ENCODE assay signal across 8 cellular contexts in the genomic region with DNA sequence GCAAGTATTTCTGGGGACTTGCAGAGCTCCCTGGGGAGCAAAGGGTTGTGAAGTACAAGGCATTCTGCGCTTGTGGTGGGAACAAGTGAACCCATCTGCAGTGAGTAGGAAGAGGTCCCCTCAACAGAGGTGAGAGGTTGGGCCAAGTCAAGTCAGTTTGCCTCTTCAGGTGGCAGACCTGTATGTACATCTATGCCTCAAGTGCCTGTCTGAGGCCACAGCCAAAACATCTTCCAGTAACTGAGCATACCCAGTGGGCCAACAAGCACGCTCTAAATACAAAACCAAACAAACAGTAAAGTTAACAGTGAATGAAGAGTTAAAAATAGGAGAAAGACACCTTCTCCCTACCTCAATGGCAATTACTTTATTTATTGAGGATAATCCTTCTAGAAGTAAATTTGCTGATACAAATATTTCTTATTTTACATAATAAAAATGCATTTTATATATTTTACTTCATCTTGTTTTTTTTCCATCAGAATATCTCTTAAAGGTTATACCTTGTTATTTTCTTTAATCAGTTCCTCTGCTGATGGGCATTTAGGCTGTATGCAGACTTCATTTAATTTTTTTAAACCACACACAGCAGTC. TPM values are rescaled to one million over a fixed set of nuclear protein-coding genes. Genes with fewer than 3 reads are reported as not detected.
DNase-seq lines count a peak whose midpoint lies in the region; TF ChIP-seq lines count a peak whose summit lies in the region.

No MANE protein-coding gene starts in this region.

- H3K4me3 ChIP-seq in foreskin fibroblast (ENCODE audit: low read depth in 1 of 2, low read length in 2 of 2) (peak overlapping the region; percentile 7 to 80), testis (no peak overlapping the region), ovary (no peak overlapping the region)

- H3K36me3 ChIP-seq in KOPT-K1 (ENCODE audit: insufficient read depth, low read length) (no peaks in the 10 kb centered on the region), testis (ENCODE audit: low read depth, missing control alignments) (no peaks in the 10 kb centered on the region), ovary (no peaks in the 10 kb centered on the region)

- peak; percentile 60 for DNase-seq in activated CD8-positive, alpha-beta memory T cell treated with anti-CD3 and anti-CD28 coated beads, Interleukin-2, amount 50 U/mL, for 48 hours
- DNase-seq in activated CD8-positive, alpha-beta memory T cell treated with anti-CD3 and anti-CD28 coated beads, Interleukin-2, amount 50 U/mL, for 4 hours, result no peak
- DNase-seq in foreskin fibroblast, result no peak
- DNase-seq in testis, result no peak
- no peak for DNase-seq in NCI-H345 treated with DMSO at 0.1 percent for 48 hours (lab: John Stamatoyannopoulos, UW; ENCODE audit: unreplicated experiment)
- DNase-seq in HEK293T (ENCODE audit: extremely low spot score), result no peak
- no peak for DNase-seq in ovary

- intact Hi-C loops in testis (cut with DNase I; ENCODE audit: low total_unique reads) (no loop called here), ovary (cut with DNase I) (no loop called here)

- TF ChIP-seq CTCF in foreskin fibroblast (IDR thresholded peaks at IDR 0.05; ENCODE audit: low read depth, low read length) (no peak), testis (IDR thresholded peaks at IDR 0.05) (no peak), ovary (IDR thresholded peaks at IDR 0.05) (peak in 1 of 3 donors; percentile 4)

- H3K27ac ChIP-seq in KOPT-K1 (ENCODE audit: low read depth, low read length, poor library complexity, severe bottlenecking), result peak overlapping the region; percentile 75
- peak overlapping the region; percentile 31 to 90 for H3K27ac ChIP-seq in testis
- H3K27ac ChIP-seq in ovary, result peak overlapping the region in 1 of 2 donors; percentile 100

- WGBS in testis, 2 donors, result 75 to 76% methylated on average over 2 of the region's 2 CpGs
- WGBS in ovary, 3 donors, result 42 to 55% (median 42%) methylated on average over 2 of the region's 2 CpGs

- no peaks in the 10 kb centered on the region for H3K9me3 ChIP-seq in KOPT-K1 (ENCODE audit: insufficient read depth, low read length, poor library complexity, severe bottlenecking)
- no peaks in the 10 kb centered on the region for H3K9me3 ChIP-seq in testis
- H3K9me3 ChIP-seq in ovary, result no peaks in the 10 kb centered on the region

- POLR2A ChIA-PET in HEK293T (lab: Yijun Ruan, JAX), result no interaction called here

- CTCF ChIA-PET in HEK293T (lab: Yijun Ruan, JAX), result interaction anchor here (1.8 kb wide), 1 partner anchor 119 kb away, joined by 5 read pairs; no protein-coding TSS in a partner anchor

- no peak for TF ChIP-seq POLR2A in testis (IDR thresholded peaks at IDR 0.05)
- TF ChIP-seq POLR2A in ovary (IDR thresholded peaks at IDR 0.05), result no peak

- H3K4me1 ChIP-seq in testis, result peaks cover 30% of the 10 kb centered on the region
- peaks cover 36% of the 10 kb centered on the region for H3K4me1 ChIP-seq in ovary (ENCODE audit: insufficient read depth)

- H3K27me3 ChIP-seq in testis (no peaks in the 10 kb centered on the region), ovary (no peaks in the 10 kb centered on the region)

- TF ChIP-seq EP300 in ovary (IDR thresholded peaks at IDR 0.05), result no peak

TF ChIP-seq in HEK293T, 16 proteins besides CTCF, POLR2A, EP300 and RAD21:
- no peak for TF ChIP-seq FOXA1 (IDR thresholded peaks at IDR 0.05)
- TF ChIP-seq FOXM1 (IDR thresholded peaks at IDR 0.05; ENCODE audit: borderline replicate concordance), result no peak
- no peak for TF ChIP-seq ARNT (IDR thresholded peaks at IDR 0.05)
- TF ChIP-seq SP1 (IDR thresholded peaks at IDR 0.05), result no peak
- no peak for TF ChIP-seq SUZ12 (IDR thresholded peaks at IDR 0.05)
- TF ChIP-seq BHLHE40 (IDR thresholded peaks at IDR 0.05; ENCODE audit: borderline replicate concordance), result no peak
- no peak for TF ChIP-seq LEF1 (IDR thresholded peaks at IDR 0.05; ENCODE audit: borderline replicate concordance)
- TF ChIP-seq FOXK2 (IDR thresholded peaks at IDR 0.05), result no peak
TF ChIP-seq in HEK293T: peak in this region for 0.

RNA-seq across cellular contexts. Expression of a gene that starts 2.5 kb away (rescaled TPM):
- total RNA-seq in testis (10 to 100 TPM in 1 of 2 donors, 1 to 10 TPM in 1; 9.9 to 15.5 TPM), ovary (100 to 1,000 TPM in 4 of 7 donors, 10 to 100 TPM in 3; 70.1 to 134 (median 103) TPM)
- polyA plus RNA-seq in testis (ENCODE audit: insufficient read depth, low read depth, low replicate concordance) (40.2 TPM), ovary (100 to 1,000 TPM; 132 to 151 TPM)

Comparison
In these comparisons a context has a peak if more than half of its experiments do, and no peak if none do; other contexts are left out.
1. H3K4me3 ChIP-seq: peak in foreskin fibroblast (2 of 2); none in testis (0 of 2) and ovary (single experiment).
2. RNA of a gene that starts 2.5 kb away (total RNA-seq): 70.1 to 134 TPM in ovary; 9.9 to 15.5 TPM in testis; every median in the first group is over 4 times any median in the second.